ENCODE assay signal across 1 cellular context in the genomic region with DNA sequence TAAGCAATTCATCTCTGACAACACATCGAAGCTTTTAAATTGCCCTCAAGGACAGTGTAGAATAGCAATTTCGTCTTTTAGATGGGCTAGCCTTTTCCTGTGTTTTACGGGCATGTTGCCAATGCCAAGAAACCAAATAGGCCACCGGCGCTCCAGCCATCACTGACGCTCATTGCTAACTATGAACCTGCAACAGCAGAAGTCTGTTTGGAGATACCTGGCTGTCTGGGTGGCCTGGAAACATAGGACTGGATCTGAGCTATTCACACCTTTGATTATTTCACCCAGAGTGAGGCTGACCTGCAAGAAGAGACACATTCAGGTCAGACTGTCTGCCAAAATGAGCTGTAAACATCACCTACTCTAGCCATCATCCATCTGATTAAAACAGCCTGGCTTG.
TF ChIP-seq lines count a peak whose summit lies in the region.

No MANE protein-coding gene starts in this region.

TF ChIP-seq in GM23338, 12 proteins besides CTCF, POLR2A, EP300 and RAD21 (continued from another document):
- no peak for TF ChIP-seq REST (IDR thresholded peaks at IDR 0.05; ENCODE audit: unreplicated experiment)
- TF ChIP-seq, protein P1, sequence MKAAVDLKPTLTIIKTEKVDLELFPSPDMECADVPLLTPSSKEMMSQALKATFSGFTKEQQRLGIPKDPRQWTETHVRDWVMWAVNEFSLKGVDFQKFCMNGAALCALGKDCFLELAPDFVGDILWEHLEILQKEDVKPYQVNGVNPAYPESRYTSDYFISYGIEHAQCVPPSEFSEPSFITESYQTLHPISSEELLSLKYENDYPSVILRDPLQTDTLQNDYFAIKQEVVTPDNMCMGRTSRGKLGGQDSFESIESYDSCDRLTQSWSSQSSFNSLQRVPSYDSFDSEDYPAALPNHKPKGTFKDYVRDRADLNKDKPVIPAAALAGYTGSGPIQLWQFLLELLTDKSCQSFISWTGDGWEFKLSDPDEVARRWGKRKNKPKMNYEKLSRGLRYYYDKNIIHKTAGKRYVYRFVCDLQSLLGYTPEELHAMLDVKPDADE (IDR thresholded peaks at IDR 0.05) = no peak
- TF ChIP-seq EZH2 (IDR thresholded peaks at IDR 0.05; ENCODE audit: low read depth, unreplicated experiment) = no peak
- no peak for TF ChIP-seq ZNF331 (CRISPR knock-in tag; IDR thresholded peaks at IDR 0.05; ENCODE audit: low read depth)
- TF ChIP-seq EZH2phosphoT487 (IDR thresholded peaks at IDR 0.05; ENCODE audit: unreplicated experiment) = no peak
- no peak for TF ChIP-seq ZNF462 (CRISPR knock-in tag; IDR thresholded peaks at IDR 0.05)
- no peak for TF ChIP-seq ZNF114 (CRISPR knock-in tag; IDR thresholded peaks at IDR 0.05)
- no peak for TF ChIP-seq NANOG (IDR thresholded peaks at IDR 0.05; ENCODE audit: borderline replicate concordance)
- no peak for TF ChIP-seq CREB1 (CRISPR knock-in tag; IDR thresholded peaks at IDR 0.05; ENCODE audit: low read depth)
- TF ChIP-seq POLR2AphosphoS5 (IDR thresholded peaks at IDR 0.05; ENCODE audit: low read depth) = no peak
TF ChIP-seq in GM23338: peak in this region for 0.
